ENCODE assay signal across 8 cellular contexts in the genomic region with DNA sequence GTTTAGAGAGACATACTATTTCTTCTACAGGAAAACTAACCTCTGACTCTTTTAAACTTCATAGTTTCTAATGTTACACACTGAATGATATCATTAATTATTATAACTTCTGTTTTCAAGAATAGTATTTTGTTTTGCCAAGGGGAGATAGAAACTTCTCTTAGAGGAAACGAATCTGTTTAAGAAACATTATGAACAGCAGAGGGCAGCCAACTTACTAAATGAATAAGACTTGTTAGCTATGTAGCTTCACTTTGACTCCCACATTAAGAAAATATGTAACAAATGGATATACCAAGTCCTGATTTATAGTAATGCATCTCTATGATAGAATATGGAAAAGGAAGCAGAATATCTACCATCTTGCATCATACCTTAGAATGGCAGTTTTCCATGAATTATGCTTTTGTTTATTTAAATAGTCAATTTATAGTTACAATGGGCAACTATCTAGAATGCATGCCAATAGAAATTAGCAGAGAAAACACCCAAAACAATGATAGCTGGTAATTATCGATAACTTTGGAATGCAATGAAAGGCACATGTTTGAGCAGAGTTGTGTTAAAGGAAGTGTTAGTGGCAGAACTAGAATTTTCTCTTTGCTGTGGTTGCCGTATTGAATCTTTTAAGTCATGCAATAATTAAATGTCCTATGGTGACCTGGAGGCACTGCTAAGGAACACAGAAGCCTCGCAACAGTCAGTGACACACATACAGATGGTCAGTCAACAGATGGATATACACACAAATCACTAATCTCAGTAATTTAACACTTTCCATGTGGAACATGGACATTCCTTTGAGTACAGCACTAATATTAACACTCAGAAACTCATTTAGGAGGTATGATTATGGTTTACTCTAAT.
DNase-seq lines count a peak whose midpoint lies in the region; ATAC-seq, FAIRE-seq and TF ChIP-seq lines count a peak whose summit lies in the region.

No MANE protein-coding gene starts in this region.

- POLR2A ChIA-PET in Caco-2 (lab: Charles Lee) (no interaction called here), HEK293 (lab: Yijun Ruan, JAX) (no interaction called here)

- no peaks in the 10 kb centered on the region for H3K9me3 Mint-ChIP-seq in Caco-2 (ENCODE audit: unreplicated experiment)
- H3K9me3 Mint-ChIP-seq in activated naive CD4-positive, alpha-beta T cell treated with anti-CD3 and anti-CD28 coated beads, Interleukin-2, amount 50 U/mL, for 72 hours: no peaks in the 10 kb centered on the region

- peaks cover 7% of the 10 kb centered on the region for H3K36me3 Mint-ChIP-seq in Caco-2 (ENCODE audit: insufficient read depth, unreplicated experiment)
- no peaks in the 10 kb centered on the region for H3K36me3 Mint-ChIP-seq in activated naive CD4-positive, alpha-beta T cell treated with anti-CD3 and anti-CD28 coated beads, Interleukin-2, amount 50 U/mL, for 72 hours

- H3K27ac ChIP-seq in HEK293 (ENCODE audit: extremely low read depth, low read depth, low read length): no peak overlapping the region

- no peaks in the 10 kb centered on the region for H3K4me1 ChIP-seq in Caco-2
- no peaks in the 10 kb centered on the region for H3K4me1 ChIP-seq in HEK293 (ENCODE audit: control insufficient read depth, insufficient read depth, low read length)

- no peak overlapping the region for H3K4me3 Mint-ChIP-seq in Caco-2 (ENCODE audit: unreplicated experiment)

- ATAC-seq in activated naive CD4-positive, alpha-beta T cell treated with anti-CD3 and anti-CD28 coated beads, Interleukin-2, amount 50 U/mL, for 72 hours: no peak
- no peak for ATAC-seq in HG02678 (IDR thresholded peaks at IDR 0.05; ENCODE audit: unreplicated experiment)
- ATAC-seq in HG03521 (IDR thresholded peaks at IDR 0.05; ENCODE audit: unreplicated experiment): no peak

- H3K36me3 ChIP-seq in Caco-2 (ENCODE audit: control insufficient read depth, insufficient read depth, low read length): peaks cover 1% of the 10 kb centered on the region; the same call in 1 of the 2 replicates
- H3K36me3 ChIP-seq in HEK293 (ENCODE audit: control insufficient read depth in 2 of 2, insufficient read depth in 1 of 2, low read length in 2 of 2): no peaks in the 10 kb centered on the region

- H3K4me1 Mint-ChIP-seq in Caco-2 (ENCODE audit: low read depth, unreplicated experiment): peaks cover 16% of the 10 kb centered on the region

- no peaks in the 10 kb centered on the region for H3K27me3 ChIP-seq in Caco-2 (replicated peaks; ENCODE audit: control insufficient read depth, insufficient read depth, low read length)

- H3K27ac Mint-ChIP-seq in Caco-2 (ENCODE audit: unreplicated experiment): no peak overlapping the region
- H3K27ac Mint-ChIP-seq in activated naive CD4-positive, alpha-beta T cell treated with anti-CD3 and anti-CD28 coated beads, Interleukin-2, amount 50 U/mL, for 72 hours: no peak overlapping the region

- H3K27me3 Mint-ChIP-seq in Caco-2 (ENCODE audit: insufficient read depth, unreplicated experiment): no peaks in the 10 kb centered on the region

- DNase-seq in Caco-2 (peak in 1 of 2 experiments; percentile 42), NCI-H82 treated with DMSO at 0.1 percent for 48 hours (lab: John Stamatoyannopoulos, UW; ENCODE audit: unreplicated experiment) (peak; percentile 13), myocyte (ENCODE audit: low read depth) (peak; percentile 78)
- DNase-seq in activated naive CD4-positive, alpha-beta T cell treated with anti-CD3 and anti-CD28 coated beads, Interleukin-2, amount 50 U/mL, for 72 hours (ENCODE audit: low spot score in 2 of 2): no peak

- no TSS peak for BruUV-seq in Caco-2 (replicated peaks; lab: Mats Ljungman, UMichigan)

- intact Hi-C loops in Caco-2 (cut with micrococcal nuclease; ENCODE audit: unreplicated experiment): loop anchor here (1.0 kb wide), 2 partner anchors 380 to 397 kb away; no protein-coding TSS in a partner anchor

- FAIRE-seq in colon (lab: Jason Lieb, UNC): peak; percentile 36

- CTCF ChIA-PET in Caco-2 (lab: Charles Lee): interaction anchor here (0.7 to 2.0 kb wide), 7 partner anchors 11 to 554 kb away, joined by 4 to 22 read pairs (median 4); a partner anchor contains a TSS
- CTCF ChIA-PET in HEK293 (lab: Yijun Ruan, JAX): interaction anchor here (0.6 to 4.8 kb wide), 17 partner anchors 14 to 578 kb away, joined by 3 to 44 read pairs (median 3); a partner anchor contains a TSS

- H3K4me3 ChIP-seq in Caco-2 (ENCODE audit: low read depth, low read length) (no peak overlapping the region), HEK293 (ENCODE audit: low read depth, low read length) (no peak overlapping the region)

- no peaks in the 10 kb centered on the region for H3K9me3 ChIP-seq in Caco-2
- no peaks in the 10 kb centered on the region for H3K9me3 ChIP-seq in HEK293 (ENCODE audit: control insufficient read depth, insufficient read depth, low read depth, low read length)

- TF ChIP-seq CTCF in Caco-2 (IDR thresholded peaks at IDR 0.05; ENCODE audit: insufficient read depth in 1 of 2, low read depth in 1 of 2, low read length in 1 of 2, severe bottlenecking in 1 of 2, unreplicated experiment in 1 of 2) (peak; percentile 10 to 47), HEK293 (tag by site-specific recombination; IDR thresholded peaks at IDR 0.05) (no peak)

TF ChIP-seq in HEK293, 187 proteins besides CTCF, POLR2A, EP300 and RAD21:
- peak; percentile 53 for TF ChIP-seq ZNF654 (tag by site-specific recombination; IDR thresholded peaks at IDR 0.05; ENCODE audit: low read depth)
- TF ChIP-seq, protein P1, sequence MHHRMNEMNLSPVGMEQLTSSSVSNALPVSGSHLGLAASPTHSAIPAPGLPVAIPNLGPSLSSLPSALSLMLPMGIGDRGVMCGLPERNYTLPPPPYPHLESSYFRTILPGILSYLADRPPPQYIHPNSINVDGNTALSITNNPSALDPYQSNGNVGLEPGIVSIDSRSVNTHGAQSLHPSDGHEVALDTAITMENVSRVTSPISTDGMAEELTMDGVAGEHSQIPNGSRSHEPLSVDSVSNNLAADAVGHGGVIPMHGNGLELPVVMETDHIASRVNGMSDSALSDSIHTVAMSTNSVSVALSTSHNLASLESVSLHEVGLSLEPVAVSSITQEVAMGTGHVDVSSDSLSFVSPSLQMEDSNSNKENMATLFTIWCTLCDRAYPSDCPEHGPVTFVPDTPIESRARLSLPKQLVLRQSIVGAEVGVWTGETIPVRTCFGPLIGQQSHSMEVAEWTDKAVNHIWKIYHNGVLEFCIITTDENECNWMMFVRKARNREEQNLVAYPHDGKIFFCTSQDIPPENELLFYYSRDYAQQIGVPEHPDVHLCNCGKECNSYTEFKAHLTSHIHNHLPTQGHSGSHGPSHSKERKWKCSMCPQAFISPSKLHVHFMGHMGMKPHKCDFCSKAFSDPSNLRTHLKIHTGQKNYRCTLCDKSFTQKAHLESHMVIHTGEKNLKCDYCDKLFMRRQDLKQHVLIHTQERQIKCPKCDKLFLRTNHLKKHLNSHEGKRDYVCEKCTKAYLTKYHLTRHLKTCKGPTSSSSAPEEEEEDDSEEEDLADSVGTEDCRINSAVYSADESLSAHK (tag by site-specific recombination; IDR thresholded peaks at IDR 0.05): peak; percentile 37; the same call in 1 of the 2 replicates
- TF ChIP-seq, protein P2, sequence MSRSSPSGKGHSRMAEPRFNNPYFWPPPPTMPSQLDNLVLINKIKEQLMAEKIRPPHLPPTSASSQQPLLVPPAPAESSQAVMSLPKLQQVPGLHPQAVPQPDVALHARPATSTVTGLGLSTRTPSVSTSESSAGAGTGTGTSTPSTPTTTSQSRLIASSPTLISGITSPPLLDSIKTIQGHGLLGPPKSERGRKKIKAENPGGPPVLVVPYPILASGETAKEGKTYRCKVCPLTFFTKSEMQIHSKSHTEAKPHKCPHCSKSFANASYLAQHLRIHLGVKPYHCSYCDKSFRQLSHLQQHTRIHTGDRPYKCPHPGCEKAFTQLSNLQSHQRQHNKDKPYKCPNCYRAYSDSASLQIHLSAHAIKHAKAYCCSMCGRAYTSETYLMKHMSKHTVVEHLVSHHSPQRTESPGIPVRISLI (tag by site-specific recombination; IDR thresholded peaks at IDR 0.05): no peak

Comparison
In these comparisons a context has a peak if more than half of its experiments do, and no peak if none do; other contexts are left out.
1. DNase-seq: peak in NCI-H82 treated with DMSO at 0.1 percent for 48 hours (single experiment) and myocyte (single experiment); none in activated naive CD4-positive, alpha-beta T cell treated with anti-CD3 and anti-CD28 coated beads, Interleukin-2, amount 50 U/mL, for 72 hours (0 of 2).